8 cellular contexts compared by ENCODE assay signal in the genomic region with DNA sequence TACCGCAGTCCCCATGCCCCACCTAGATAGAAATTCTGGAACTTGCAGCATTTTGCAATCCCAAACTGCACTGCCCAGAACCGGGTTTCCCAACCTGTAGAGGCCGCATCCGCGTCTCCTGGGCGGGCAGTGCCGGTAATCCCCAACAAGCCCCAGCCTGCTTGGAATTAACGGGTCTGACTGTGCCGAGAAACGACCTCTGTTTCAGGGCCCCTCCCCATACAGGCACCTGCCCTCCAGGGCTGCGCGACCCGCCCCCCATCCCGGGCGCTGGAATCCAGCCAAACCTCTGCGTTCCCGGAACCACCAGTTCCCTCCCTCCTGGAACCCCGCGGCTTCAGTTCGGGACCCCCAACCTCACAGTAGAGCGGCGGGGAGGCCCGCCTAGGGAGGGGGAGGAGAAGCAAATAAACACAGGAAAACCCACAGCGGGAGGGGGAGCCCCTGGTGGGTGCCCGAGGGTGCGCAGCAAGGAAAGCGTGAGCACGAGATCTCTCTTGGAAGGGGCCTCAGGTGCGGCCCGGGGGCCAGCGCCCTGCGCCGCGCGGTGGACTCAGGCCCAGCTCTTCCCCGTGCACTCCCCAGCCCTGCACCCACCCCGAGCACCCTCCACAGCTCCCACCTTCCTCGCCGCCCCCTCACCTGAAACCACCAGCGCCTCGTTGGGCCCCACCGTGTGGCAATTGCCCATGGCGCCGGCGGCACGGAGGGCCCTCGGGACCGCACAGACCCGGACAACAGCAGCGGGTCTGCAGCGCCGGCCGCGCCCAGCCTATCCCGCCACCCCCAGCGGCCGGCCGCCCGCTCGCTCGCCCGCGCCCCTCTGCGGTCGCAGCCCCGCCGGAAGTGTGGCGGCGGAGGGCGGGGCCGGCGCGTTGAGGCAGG. TPM values are rescaled to one million over a fixed set of nuclear protein-coding genes. Genes with fewer than 3 reads are reported as not detected.
DNase-seq lines count a peak whose midpoint lies in the region; ATAC-seq, FAIRE-seq and TF ChIP-seq lines count a peak whose summit lies in the region.

A gene with protein sequence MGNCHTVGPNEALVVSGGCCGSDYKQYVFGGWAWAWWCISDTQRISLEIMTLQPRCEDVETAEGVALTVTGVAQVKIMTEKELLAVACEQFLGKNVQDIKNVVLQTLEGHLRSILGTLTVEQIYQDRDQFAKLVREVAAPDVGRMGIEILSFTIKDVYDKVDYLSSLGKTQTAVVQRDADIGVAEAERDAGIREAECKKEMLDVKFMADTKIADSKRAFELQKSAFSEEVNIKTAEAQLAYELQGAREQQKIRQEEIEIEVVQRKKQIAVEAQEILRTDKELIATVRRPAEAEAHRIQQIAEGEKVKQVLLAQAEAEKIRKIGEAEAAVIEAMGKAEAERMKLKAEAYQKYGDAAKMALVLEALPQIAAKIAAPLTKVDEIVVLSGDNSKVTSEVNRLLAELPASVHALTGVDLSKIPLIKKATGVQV (minus strand): TSS at position 850 of the 885 bp plus-strand sequence. CDS start 159 bp downstream, at position 691.

- TF ChIP-seq CTCF in astrocyte (IDR thresholded peaks at IDR 0.05; ENCODE audit: insufficient read depth, low read depth, low read length) = no peak
- TF ChIP-seq CTCF in gastrocnemius medialis (IDR thresholded peaks at IDR 0.05 in 4 of 5, conservative IDR thresholded peaks at IDR 0.05 in 1 of 5) = peak; percentile 19 to 51 (median 37)

- intact Hi-C loops in T-helper 2 cell treated with Interferon-gamma antibody and Interleukin-4, amounts not matched to agents 100 ng/mL and 5 ng/mL, for 36 hours (cut with micrococcal nuclease) = no loop called here
- intact Hi-C loops in gastrocnemius medialis (cut with DNase I; ENCODE audit: low total_unique reads) = loop anchor here (5.0 kb wide), 3 partner anchors 40 to 170 kb away; a partner anchor contains a TSS

- peaks cover 20% of the 10 kb centered on the region for H3K4me1 Mint-ChIP-seq in astrocyte (ENCODE audit: low read depth, unreplicated experiment)

- peak; percentile 47; the same call in 1 of the 2 replicates for TF ChIP-seq POLR2A in GM12891 (IDR thresholded peaks at IDR 0.05; ENCODE audit: low read depth, low read length)
- TF ChIP-seq POLR2A in gastrocnemius medialis (IDR thresholded peaks at IDR 0.05) = peak; percentile 17 to 43

- ATAC-seq in gastrocnemius medialis (peak; percentile 63 to 70), HG03460 (IDR thresholded peaks at IDR 0.05; ENCODE audit: unreplicated experiment) (no peak), GM21381 (IDR thresholded peaks at IDR 0.05; ENCODE audit: unreplicated experiment) (no peak)

- H3K27ac Mint-ChIP-seq in astrocyte (ENCODE audit: unreplicated experiment) = peak within 1 kb of the TSS; percentile 77

- H3K79me2 ChIP-seq in astrocyte (ENCODE audit: insufficient read depth, low read length) = peaks cover 6% of the 10 kb centered on the region

- no peaks in the 10 kb centered on the region for H3K9me3 Mint-ChIP-seq in astrocyte (ENCODE audit: unreplicated experiment)

- peaks cover 23% of the 10 kb centered on the region for H4K20me1 ChIP-seq in astrocyte (ENCODE audit: insufficient read depth, low read length)

- no peaks in the 10 kb centered on the region for H3K36me3 ChIP-seq in astrocyte (ENCODE audit: insufficient read depth, low read length)
- H3K36me3 ChIP-seq in gastrocnemius medialis = no peaks in the 10 kb centered on the region

- peak; percentile 71 for FAIRE-seq in GM12891 (lab: Jason Lieb, UNC)
- no peak for FAIRE-seq in astrocyte (lab: Jason Lieb, UNC)

- H3K4me1 ChIP-seq in astrocyte (ENCODE audit: insufficient read depth, low read length) (peaks cover 10% of the 10 kb centered on the region), gastrocnemius medialis (peaks cover 23 to 26% of the 10 kb centered on the region in 2 donors)

- H3K36me3 Mint-ChIP-seq in astrocyte (ENCODE audit: low read depth, unreplicated experiment) = peaks cover 6% of the 10 kb centered on the region

- H3K9me3 ChIP-seq in astrocyte (ENCODE audit: insufficient read depth, low read depth, low read length) = no peaks in the 10 kb centered on the region
- H3K9me3 ChIP-seq in gastrocnemius medialis = no peaks in the 10 kb centered on the region

- no peaks in the 10 kb centered on the region for H3K27me3 ChIP-seq in astrocyte (ENCODE audit: insufficient read depth, low read length)
- no peaks in the 10 kb centered on the region for H3K27me3 ChIP-seq in gastrocnemius medialis

- H2AFZ ChIP-seq in astrocyte (ENCODE audit: low read depth, low read length) = peak within 1 kb of the TSS; percentile 96

- no peak for DNase-seq in GM12891 (ENCODE audit: insufficient read length, low spot score)
- peak; percentile 65 for DNase-seq in NAMALWA (ENCODE audit: low spot score)
- no peak for DNase-seq in astrocyte (ENCODE audit: low read depth)
- peak in 42 of 51 donors; percentile 9 to 80 (median 47) for DNase-seq in hypothalamus (lab: John Stamatoyannopoulos, UW)
- DNase-seq in gastrocnemius medialis = peak; percentile 29 to 53

- H3K4me3 ChIP-seq in astrocyte (ENCODE audit: insufficient read depth, low read depth, low read length) (peak within 1 kb of the TSS; percentile 75), gastrocnemius medialis (peak within 1 kb of the TSS; percentile 70 to 92 (median 84))

- H3K27me3 Mint-ChIP-seq in astrocyte (ENCODE audit: low read depth, unreplicated experiment) = peaks cover 1% of the 10 kb centered on the region

- peak within 1 kb of the TSS; percentile 96 for H3K4me2 ChIP-seq in astrocyte (ENCODE audit: low read length)

- H3K4me3 Mint-ChIP-seq in astrocyte (ENCODE audit: unreplicated experiment) = peak within 1 kb of the TSS; percentile 96

- in situ Hi-C loops in gastrocnemius medialis (cut with MboI; ENCODE audit: low sequenced_read_pairs in 4 of 4) = loop anchor here in 1 of 4 donors (10.0 kb wide), 1 partner anchor 132 kb away; no protein-coding TSS in a partner anchor

- H3K27ac ChIP-seq in astrocyte (ENCODE audit: low read depth, low read length) = no peak within 1 kb of the TSS
- peak within 1 kb of the TSS; percentile 82 to 89 (median 85) for H3K27ac ChIP-seq in gastrocnemius medialis

- peak within 1 kb of the TSS; percentile 74 for H3K9ac ChIP-seq in astrocyte (ENCODE audit: low read length)

TF ChIP-seq in GM12891, 5 proteins besides CTCF, POLR2A, EP300 and RAD21:
- TF ChIP-seq SPI1 (IDR thresholded peaks at IDR 0.05; ENCODE audit: low read depth, low read length) = no peak
- no peak for TF ChIP-seq POLR2AphosphoS5 (IDR thresholded peaks at IDR 0.05; ENCODE audit: low read depth, low read length)
- TF ChIP-seq POU2F2 (IDR thresholded peaks at IDR 0.05; ENCODE audit: low read depth, low read length) = no peak
- TF ChIP-seq TAF1 (IDR thresholded peaks at IDR 0.05; ENCODE audit: low read depth, low read length) = no peak
- no peak for TF ChIP-seq PAX5 (IDR thresholded peaks at IDR 0.05; ENCODE audit: insufficient read depth, low read length, severe bottlenecking)

RNA-seq across cellular contexts. Expression of the gene that starts here (rescaled TPM):
- 22.0 TPM for polyA plus RNA-seq in GM12891 (2012; ENCODE audit: low read depth, missing spikeins)
- 207 and 212 TPM in 2 replicates for total RNA-seq in T-helper 2 cell treated with Interferon-gamma antibody and Interleukin-4, amounts not matched to agents 100 ng/mL and 5 ng/mL, for 36 hours
- total RNA-seq in astrocyte (84.4 and 87.3 TPM in 2 replicates), gastrocnemius medialis (10 to 100 TPM; 15.3 to 37.9 (median 28.4) TPM)

Comparison
In these comparisons a context has a peak if more than half of its experiments do, and no peak if none do; other contexts are left out.
1. DNase-seq: peak in NAMALWA (single experiment), hypothalamus (42 of 51) and gastrocnemius medialis (2 of 2); none in GM12891 (single experiment) and astrocyte (single experiment).
2. ATAC-seq: peak in gastrocnemius medialis (2 of 2); none in HG03460 (single experiment) and GM21381 (single experiment).